Comparison of ENCODE assay signal across 7 cellular contexts in the genomic region with DNA sequence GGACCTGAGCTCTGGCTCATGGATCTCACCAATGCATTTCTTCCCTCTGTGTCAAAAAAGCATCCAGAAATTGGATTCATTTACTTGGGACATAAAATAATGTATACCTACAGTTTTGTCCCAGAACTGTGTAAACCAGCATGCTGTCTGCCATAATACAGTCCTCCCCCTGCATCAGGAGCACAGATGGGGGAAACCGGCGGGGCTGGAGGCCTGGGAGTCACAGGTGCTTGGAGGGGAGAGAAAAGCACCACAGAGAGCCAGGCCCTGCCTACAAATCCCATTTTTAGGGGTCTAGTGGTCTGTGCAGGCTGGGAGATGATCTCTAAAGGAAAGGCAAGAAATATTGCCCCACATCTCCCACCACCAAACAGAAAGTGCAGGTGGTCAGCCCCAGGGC.
DNase-seq lines count a peak whose midpoint lies in the region; ATAC-seq and TF ChIP-seq lines count a peak whose summit lies in the region.
"Not testable (repeated sequence)": the region's sequence is repeated elsewhere in the genome, so short reads cannot be mapped to it uniquely, and the experiment has no call there.

No MANE protein-coding gene starts in this region.

- H3K27ac Mint-ChIP-seq in osteocyte (ENCODE audit: unreplicated experiment); type B pancreatic cell: not testable (repeated sequence)

- H3K4me1 ChIP-seq in RWPE2 (ENCODE audit: insufficient read depth, poor library complexity, severe bottlenecking); lower lobe of right lung; sigmoid colon: not testable (repeated sequence)

- H3K27me3 ChIP-seq in RWPE2 (ENCODE audit: insufficient read depth, poor library complexity, severe bottlenecking); lower lobe of right lung (ENCODE audit: low read depth); sigmoid colon: not testable (repeated sequence)

- not testable (repeated sequence) for H3K27ac ChIP-seq in RWPE2 (ENCODE audit: poor library complexity, severe bottlenecking); lower lobe of right lung; sigmoid colon

- H3K36me3 ChIP-seq in RWPE2 (ENCODE audit: low read depth); lower lobe of right lung; sigmoid colon: not testable (repeated sequence)

- TF ChIP-seq EP300 in sigmoid colon (IDR thresholded peaks at IDR 0.05) = not testable (repeated sequence)

- peak; percentile 50 for DNase-seq in RWPE2 (ENCODE audit: low spot score)
- DNase-seq in activated effector memory CD4-positive, alpha-beta T cell treated with anti-CD3 and anti-CD28 coated beads, Interleukin-2, amount 50 U/mL, for 16 hours = peak; percentile 64
- peak; percentile 57 for DNase-seq in cardiac septum (ENCODE audit: low spot score)
- DNase-seq in lower lobe of right lung = peak; percentile 39
- peak; percentile 83 for DNase-seq in osteocyte (ENCODE audit: extremely low spot score, unreplicated experiment)
- DNase-seq in sigmoid colon = peak; percentile 14
- peak; percentile 62 for DNase-seq in type B pancreatic cell (ENCODE audit: extremely low spot score, unreplicated experiment)

- not testable (repeated sequence) for H3K36me3 Mint-ChIP-seq in osteocyte (ENCODE audit: unreplicated experiment); type B pancreatic cell

- H3K4me3 ChIP-seq in RWPE2 (ENCODE audit: severe bottlenecking); lower lobe of right lung; sigmoid colon: not testable (repeated sequence)

- intact Hi-C loops in cardiac septum (cut with DNase I); lower lobe of right lung (cut with DNase I); sigmoid colon (cut with DNase I): not testable (repeated sequence)

- not testable (repeated sequence) for TF ChIP-seq CTCF in RWPE2 (IDR thresholded peaks at IDR 0.05; ENCODE audit: poor library complexity, severe bottlenecking); lower lobe of right lung (IDR thresholded peaks at IDR 0.05); osteocyte (IDR thresholded peaks at IDR 0.05); sigmoid colon (IDR thresholded peaks at IDR 0.05); type B pancreatic cell (conservative IDR thresholded peaks at IDR 0.05)

- H3K4me1 Mint-ChIP-seq in osteocyte (ENCODE audit: unreplicated experiment); type B pancreatic cell (ENCODE audit: unreplicated experiment): not testable (repeated sequence)

- not testable (repeated sequence) for H3K27me3 Mint-ChIP-seq in osteocyte (ENCODE audit: unreplicated experiment); type B pancreatic cell

- ATAC-seq in RWPE2 (ENCODE audit: low read depth); lower lobe of right lung: not testable (repeated sequence)

- 26 to 33% methylated on average over 2 of the region's 2 CpGs for WGBS in sigmoid colon, 2 donors

- H3K4me3 Mint-ChIP-seq in osteocyte (ENCODE audit: unreplicated experiment); type B pancreatic cell: not testable (repeated sequence)

- H3K9me3 Mint-ChIP-seq in osteocyte (ENCODE audit: unreplicated experiment); type B pancreatic cell: not testable (repeated sequence)

- not testable (repeated sequence) for TF ChIP-seq POLR2A in sigmoid colon (IDR thresholded peaks at IDR 0.05)

- not testable (repeated sequence) for H3K9me3 ChIP-seq in RWPE2 (ENCODE audit: severe bottlenecking); lower lobe of right lung; sigmoid colon

Comparison
In these comparisons a context has a peak if more than half of its experiments do, and no peak if none do; other contexts are left out.
1. DNase-seq: peak in every context shown above with its lines; median percentile 83 in osteocyte; 64 in activated effector memory CD4-positive, alpha-beta T cell treated with anti-CD3 and anti-CD28 coated beads, Interleukin-2, amount 50 U/mL, for 16 hours; 62 in type B pancreatic cell; 57 in cardiac septum; 50 in RWPE2; 39 in lower lobe of right lung; 14 in sigmoid colon.